In the genomic region with DNA sequence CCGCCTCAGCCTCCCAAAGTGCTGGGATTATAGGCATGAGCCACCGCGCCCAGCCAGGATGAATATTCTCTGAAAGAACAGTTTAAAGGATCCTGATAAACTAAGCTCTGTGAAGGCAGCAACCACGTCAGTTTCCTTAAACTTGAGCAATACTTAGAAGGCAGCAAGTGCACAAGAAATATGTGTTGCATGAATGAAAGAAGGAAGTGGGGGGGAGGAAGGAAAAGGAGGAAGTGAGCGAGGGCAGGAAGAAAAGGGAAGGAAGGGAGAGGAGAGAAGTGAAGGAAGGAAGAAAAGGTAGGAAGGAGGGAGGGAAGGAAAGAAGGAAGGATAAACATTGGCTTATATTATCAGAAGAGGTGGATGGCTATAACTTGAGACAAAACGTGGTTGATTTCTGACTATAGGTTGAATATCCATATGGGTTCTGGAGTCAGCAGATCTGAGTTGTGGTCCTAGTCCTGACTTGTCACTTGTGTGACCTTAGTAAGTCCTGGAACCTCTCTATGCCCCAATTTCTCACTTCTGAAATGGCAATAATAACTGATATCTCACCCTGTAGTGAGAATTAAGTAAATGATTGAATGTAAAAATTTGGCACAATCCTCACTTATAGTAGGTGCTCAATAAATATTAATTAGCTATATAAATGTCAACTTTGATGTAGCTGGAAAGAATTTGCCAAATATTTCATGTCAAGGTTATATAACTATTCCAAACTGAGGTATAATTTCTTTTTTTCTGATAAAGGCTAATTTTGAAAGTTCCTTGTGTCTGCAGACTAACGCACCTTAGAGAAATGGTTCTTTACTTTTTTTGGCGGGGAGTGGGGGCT, we compare ENCODE assay signal across 14 cellular contexts. TPM values are rescaled to one million over a fixed set of nuclear protein-coding genes. Genes with fewer than 3 reads are reported as not detected.
DNase-seq lines count a peak whose midpoint lies in the region; ATAC-seq and TF ChIP-seq lines count a peak whose summit lies in the region.
"Had no signal": no experiment of that assay in that cellular context is flagged by ENCODE, and none has a peak within 500 bp of the region (broad histone marks: within the 10 kb centered on the region; RNA-seq: fewer than 3 reads in every experiment).

No MANE protein-coding gene starts in this region.

- POLR2A ChIA-PET in HCT116 (lab: Charles Lee) = interaction anchor here (0.7 kb wide), 1 partner anchor 134 kb away, joined by 4 read pairs; no protein-coding TSS in a partner anchor

- intact Hi-C loops in HCT116 (cut with micrococcal nuclease) = no loop called here
- intact Hi-C loops in breast epithelium (cut with DNase I; ENCODE audit: low total_unique reads) = no loop called here

- RAD21 ChIA-PET in HCT116 (lab: Charles Lee; ENCODE audit: low non-redundant PET in 1 of 2, low total read pairs in 2 of 2, uncharacterized antibody in 2 of 2, unreplicated experiment in 2 of 2) = interaction anchor here in 1 of 2 experiments (0.7 kb wide), 1 partner anchor 24 kb away, joined by 3 read pairs; no protein-coding TSS in a partner anchor

- H3K9ac ChIP-seq in HCT116 (ENCODE audit: low read length) = no peak overlapping the region

- TF ChIP-seq RAD21 in HCT116 (IDR thresholded peaks at IDR 0.05; ENCODE audit: low read depth) = no peak

- H3K79me2 ChIP-seq in HCT116 (ENCODE audit: insufficient read depth, low read length) = peaks cover 8% of the 10 kb centered on the region; the same call in 1 of the 2 replicates

- DNase-seq in HCT116 (ENCODE audit: low read depth, low spot score) = no peak
- peak; percentile 45 to 86 for DNase-seq in NOMO-1 (lab: John Stamatoyannopoulos, UW; ENCODE audit: unreplicated experiment in 2 of 2)
- DNase-seq in breast epithelium (ENCODE audit: low spot score in 2 of 2) = no peak
- DNase-seq: activated CD4-positive, alpha-beta T cell treated with anti-CD3 and anti-CD28 coated beads, Interleukin-2, amount 50 U/mL, for 4 hours; activated naive CD4-positive, alpha-beta T cell treated with Interleukin-2 at 50 U/mL for 16 hours; Caco-2; NCI-H1436 treated with DMSO at 0.1 percent for 48 hours; T-cell had no signal

- BruUV-seq in HCT116 (replicated peaks; lab: Mats Ljungman, UMichigan) = no TSS peak

- CTCF ChIA-PET in HCT116 (lab: Charles Lee) = interaction anchor here (0.8 to 1.0 kb wide), 2 partner anchors 12 to 32 kb away, joined by 3 read pairs; partner anchors contain the start of gene SEMA4B

- H2AFZ ChIP-seq in HCT116 (ENCODE audit: low read depth, low read length, poor library complexity, severe bottlenecking) = no peak overlapping the region
- H2AFZ ChIP-seq: GM23338 had no signal

- TF ChIP-seq CTCF in HCT116 (IDR thresholded peaks at IDR 0.05 in 2 of 3, conservative IDR thresholded peaks at IDR 0.05 in 1 of 3; ENCODE audit: borderline replicate concordance in 1 of 3, insufficient read depth in 1 of 3, low read depth in 2 of 3, low read length in 2 of 3) = no peak
- TF ChIP-seq CTCF in breast epithelium (IDR thresholded peaks at IDR 0.05) = no peak

- H3K9me2 ChIP-seq in HCT116 (ENCODE audit: insufficient read depth) = no peaks in the 10 kb centered on the region

- no peak overlapping the region for H3K4me3 ChIP-seq in HCT116 (replicated peaks in 1 of 2; ENCODE audit: low read depth in 1 of 2, low read length in 2 of 2)
- no peak overlapping the region for H3K4me3 ChIP-seq in breast epithelium
- no peak overlapping the region for H3K4me3 ChIP-seq in skin epidermis
- H3K4me3 ChIP-seq: GM23338 had no signal

- H3K9me3 ChIP-seq in HCT116 (ENCODE audit: control insufficient read depth in 1 of 2, insufficient read depth in 1 of 2, low read depth in 1 of 2, low read length in 2 of 2) (no peaks in the 10 kb centered on the region), breast epithelium (no peaks in the 10 kb centered on the region)
- H3K9me3 ChIP-seq: Caco-2 had no signal

- H3K27me3 ChIP-seq in HCT116 (ENCODE audit: insufficient read depth, low read length) (no peaks in the 10 kb centered on the region), breast epithelium (no peaks in the 10 kb centered on the region)

- peak overlapping the region; percentile 19; the same call in 1 of the 2 replicates for H3K4me2 ChIP-seq in HCT116 (ENCODE audit: low read length)
- H3K4me2 ChIP-seq: GM23338 had no signal

- H4K20me1 ChIP-seq in HCT116 (ENCODE audit: insufficient read depth) = no peaks in the 10 kb centered on the region

- ATAC-seq in HCT116 (no peak), GM18520 (IDR thresholded peaks at IDR 0.05; ENCODE audit: unreplicated experiment) (no peak), GM21526 (IDR thresholded peaks at IDR 0.05; ENCODE audit: low FRiP score, unreplicated experiment) (no peak), GM21529 (IDR thresholded peaks at IDR 0.05; ENCODE audit: unreplicated experiment) (no peak)
- ATAC-seq: GM23338, right cardiac atrium, T-cell had no signal

- peaks cover 32 to 77% of the 10 kb centered on the region in 2 experiments for H3K4me1 ChIP-seq in HCT116 (ENCODE audit: control insufficient read depth in 1 of 2, insufficient read depth in 2 of 2, low read length in 2 of 2)
- peaks cover 0 to 22% of the 10 kb centered on the region in 2 donors for H3K4me1 ChIP-seq in breast epithelium

- TF ChIP-seq POLR2A in HCT116 (IDR thresholded peaks at IDR 0.05; ENCODE audit: borderline replicate concordance, extremely low read depth, insufficient read depth, insufficient read length) = no peak
- TF ChIP-seq POLR2A in breast epithelium (IDR thresholded peaks at IDR 0.05) = no peak

- H3K36me3 ChIP-seq in HCT116 (ENCODE audit: control insufficient read depth in 1 of 2, insufficient read depth in 2 of 2, low read length in 2 of 2) (no peaks in the 10 kb centered on the region), breast epithelium (no peaks in the 10 kb centered on the region)

- H3K27ac ChIP-seq in HCT116 (ENCODE audit: low read depth, low read length) (no peak overlapping the region), breast epithelium (peak overlapping the region; percentile 62 to 77), skin epidermis (peak overlapping the region in 18 of 21 experiments; percentile 45 to 95 (median 79))

TF ChIP-seq in HCT116, 20 proteins besides CTCF, POLR2A, EP300 and RAD21:
- TF ChIP-seq, protein P1, sequence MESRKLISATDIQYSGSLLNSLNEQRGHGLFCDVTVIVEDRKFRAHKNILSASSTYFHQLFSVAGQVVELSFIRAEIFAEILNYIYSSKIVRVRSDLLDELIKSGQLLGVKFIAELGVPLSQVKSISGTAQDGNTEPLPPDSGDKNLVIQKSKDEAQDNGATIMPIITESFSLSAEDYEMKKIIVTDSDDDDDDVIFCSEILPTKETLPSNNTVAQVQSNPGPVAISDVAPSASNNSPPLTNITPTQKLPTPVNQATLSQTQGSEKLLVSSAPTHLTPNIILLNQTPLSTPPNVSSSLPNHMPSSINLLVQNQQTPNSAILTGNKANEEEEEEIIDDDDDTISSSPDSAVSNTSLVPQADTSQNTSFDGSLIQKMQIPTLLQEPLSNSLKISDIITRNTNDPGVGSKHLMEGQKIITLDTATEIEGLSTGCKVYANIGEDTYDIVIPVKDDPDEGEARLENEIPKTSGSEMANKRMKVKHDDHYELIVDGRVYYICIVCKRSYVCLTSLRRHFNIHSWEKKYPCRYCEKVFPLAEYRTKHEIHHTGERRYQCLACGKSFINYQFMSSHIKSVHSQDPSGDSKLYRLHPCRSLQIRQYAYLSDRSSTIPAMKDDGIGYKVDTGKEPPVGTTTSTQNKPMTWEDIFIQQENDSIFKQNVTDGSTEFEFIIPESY (IDR thresholded peaks at IDR 0.05; ENCODE audit: extremely low read depth, insufficient replicate concordance, low read length) = no peak
- TF ChIP-seq EZH2 (IDR thresholded peaks at IDR 0.05) = no peak
- no peak for TF ChIP-seq ELF1 (IDR thresholded peaks at IDR 0.05; ENCODE audit: borderline replicate concordance, low read depth)
- no peak for TF ChIP-seq YY1 (IDR thresholded peaks at IDR 0.05; ENCODE audit: extremely low read depth, insufficient replicate concordance, low read depth, low read length)

RNA-seq across cellular contexts. Expression of gene SEMA4B, which starts 12.0 kb away (rescaled TPM):
- total RNA-seq in HCT116 (2021; ENCODE audit: unreplicated experiment) = 98.6 TPM
- polyA plus RNA-seq in HCT116 (2012) = 180 and 260 TPM in 2 replicates
- 10 to 100 TPM in 2 of 3 donors, 1 to 10 TPM in 1; 6.6 to 72.8 (median 56.9) TPM for total RNA-seq in breast epithelium

RNA-seq across cellular contexts. Expression of gene CIB1, which starts 44.6 kb away (rescaled TPM):
- total RNA-seq in HCT116 (2021; ENCODE audit: unreplicated experiment) = 92.7 TPM
- 261 and 304 TPM in 2 replicates for polyA plus RNA-seq in HCT116 (2012)
- total RNA-seq in breast epithelium = 10 to 100 TPM; 30.2 to 61.3 (median 49.5) TPM

RNA-seq across cellular contexts. Expression of gene GDPGP1, which starts 44.9 kb away (rescaled TPM):
- total RNA-seq in HCT116 (2021; ENCODE audit: unreplicated experiment) (15.4 TPM), breast epithelium (1 to 10 TPM; 3.4 to 9.4 (median 7.5) TPM)
- polyA plus RNA-seq in HCT116 (2012) = 8.6 and 12.6 TPM in 2 replicates

Comparison
In these comparisons a context has a peak if more than half of its experiments do, and no peak if none do; other contexts are left out.
1. DNase-seq: peak in NOMO-1 (2 of 2); none in HCT116 (single experiment) and breast epithelium (0 of 2).